In genomic region chr12:53295070-53295890, GRCh38 we compare ENCODE assay signal across 8 cellular contexts. TPM values are rescaled to one million over a fixed set of nuclear protein-coding genes. Genes with fewer than 3 reads are reported as not detected.
DNase-seq lines count a peak whose midpoint lies in the region; ATAC-seq and TF ChIP-seq lines count a peak whose summit lies in the region.

Gene PFDN5, plus strand, starts transcription at chr12:53295542. Its CDS starts 26 bp downstream, at chr12:53295568.

- peak within 1 kb of the TSS; percentile 96 for H3K27ac Mint-ChIP-seq in activated naive CD8-positive, alpha-beta T cell
- H3K27ac Mint-ChIP-seq in osteocyte (ENCODE audit: unreplicated experiment) = peak within 1 kb of the TSS; percentile 98

- intact Hi-C loops in head of caudate nucleus (cut with DNase I) = no loop called here

- no peaks in the 10 kb centered on the region for H3K9me3 ChIP-seq in thymus (ENCODE audit: control insufficient read depth)

- DNase-seq in GM06990 (ENCODE audit: extremely low read depth, insufficient read length) = peak; percentile 92
- DNase-seq in NCI-H1092 (lab: John Stamatoyannopoulos, UW) = peak; percentile 56
- peak; percentile 40 for DNase-seq in SKM-1 treated with dmso at 0.1 percent for 144 hours (lab: John Stamatoyannopoulos, UW; ENCODE audit: unreplicated experiment)
- peak; percentile 77 to 97 (median 93) for DNase-seq in head of caudate nucleus
- DNase-seq in osteocyte (ENCODE audit: extremely low spot score, unreplicated experiment) = peak; percentile 94

- H3K4me1 Mint-ChIP-seq in activated naive CD8-positive, alpha-beta T cell (ENCODE audit: low read depth) = peaks cover 54% of the 10 kb centered on the region
- peaks cover 50% of the 10 kb centered on the region for H3K4me1 Mint-ChIP-seq in osteocyte (ENCODE audit: unreplicated experiment)

- H3K36me3 ChIP-seq in GM06990 (ENCODE audit: control insufficient read depth, insufficient read depth, low read length) = peaks cover 13% of the 10 kb centered on the region
- H3K36me3 ChIP-seq in thymus (ENCODE audit: control insufficient read depth, insufficient read depth) = peaks cover 26% of the 10 kb centered on the region

- no peaks in the 10 kb centered on the region for H3K9me3 Mint-ChIP-seq in activated naive CD8-positive, alpha-beta T cell (ENCODE audit: low read depth)
- no peaks in the 10 kb centered on the region for H3K9me3 Mint-ChIP-seq in osteocyte (ENCODE audit: unreplicated experiment)

- H3K4me1 ChIP-seq in thymus (ENCODE audit: control insufficient read depth, insufficient read depth, low read length) = peaks cover 17% of the 10 kb centered on the region

- H3K27ac ChIP-seq in thymus (ENCODE audit: low read depth) = peak within 1 kb of the TSS; percentile 97

- H3K36me3 Mint-ChIP-seq in activated naive CD8-positive, alpha-beta T cell = peaks cover 10% of the 10 kb centered on the region
- peaks cover 5% of the 10 kb centered on the region for H3K36me3 Mint-ChIP-seq in osteocyte (ENCODE audit: unreplicated experiment)

- H3K4me3 ChIP-seq in GM06990 (replicated peaks; ENCODE audit: low read depth, low read length) (peak within 1 kb of the TSS; percentile 86), thymus (ENCODE audit: low read length) (peak within 1 kb of the TSS; percentile 66)

- H3K4me3 Mint-ChIP-seq in activated naive CD8-positive, alpha-beta T cell = peak within 1 kb of the TSS; percentile 100
- peak within 1 kb of the TSS; percentile 98 for H3K4me3 Mint-ChIP-seq in osteocyte (ENCODE audit: unreplicated experiment)

- WGBS in thymus = 5% methylated on average over 42 of the region's 42 CpGs

- ATAC-seq in HG02588 (IDR thresholded peaks at IDR 0.05; ENCODE audit: unreplicated experiment) = peak; percentile 84

- no peaks in the 10 kb centered on the region for H3K27me3 Mint-ChIP-seq in activated naive CD8-positive, alpha-beta T cell
- no peaks in the 10 kb centered on the region for H3K27me3 Mint-ChIP-seq in osteocyte (ENCODE audit: unreplicated experiment)

- TF ChIP-seq CTCF in GM06990 (IDR thresholded peaks at IDR 0.05; ENCODE audit: insufficient read depth, low read length, poor library complexity, severe bottlenecking) = no peak
- TF ChIP-seq CTCF in osteocyte (IDR thresholded peaks at IDR 0.05) = peak; percentile 15

- no peaks in the 10 kb centered on the region for H3K27me3 ChIP-seq in GM06990 (replicated peaks; ENCODE audit: control insufficient read depth, insufficient read depth, low read length)
- H3K27me3 ChIP-seq in thymus (ENCODE audit: control insufficient read depth, insufficient read depth) = no peaks in the 10 kb centered on the region

RNA-seq across cellular contexts. Expression of gene PFDN5, which starts in this region (rescaled TPM):
- 394 and 396 TPM in 2 replicates for total RNA-seq in osteocyte
- polyA plus RNA-seq in thymus = 1,604 TPM

Comparison
In these comparisons a context has a peak if more than half of its experiments do, and no peak if none do; other contexts are left out.
1. Peak in every context shown above with its lines: DNase-seq, ATAC-seq, H3K4me3 ChIP-seq and H3K27ac ChIP-seq.
2. DNase-seq: peak in every context shown above with its lines; median percentile 94 in osteocyte; 93 in head of caudate nucleus; 92 in GM06990; 56 in NCI-H1092; 40 in SKM-1 treated with dmso at 0.1 percent for 144 hours.